In the genomic region with DNA sequence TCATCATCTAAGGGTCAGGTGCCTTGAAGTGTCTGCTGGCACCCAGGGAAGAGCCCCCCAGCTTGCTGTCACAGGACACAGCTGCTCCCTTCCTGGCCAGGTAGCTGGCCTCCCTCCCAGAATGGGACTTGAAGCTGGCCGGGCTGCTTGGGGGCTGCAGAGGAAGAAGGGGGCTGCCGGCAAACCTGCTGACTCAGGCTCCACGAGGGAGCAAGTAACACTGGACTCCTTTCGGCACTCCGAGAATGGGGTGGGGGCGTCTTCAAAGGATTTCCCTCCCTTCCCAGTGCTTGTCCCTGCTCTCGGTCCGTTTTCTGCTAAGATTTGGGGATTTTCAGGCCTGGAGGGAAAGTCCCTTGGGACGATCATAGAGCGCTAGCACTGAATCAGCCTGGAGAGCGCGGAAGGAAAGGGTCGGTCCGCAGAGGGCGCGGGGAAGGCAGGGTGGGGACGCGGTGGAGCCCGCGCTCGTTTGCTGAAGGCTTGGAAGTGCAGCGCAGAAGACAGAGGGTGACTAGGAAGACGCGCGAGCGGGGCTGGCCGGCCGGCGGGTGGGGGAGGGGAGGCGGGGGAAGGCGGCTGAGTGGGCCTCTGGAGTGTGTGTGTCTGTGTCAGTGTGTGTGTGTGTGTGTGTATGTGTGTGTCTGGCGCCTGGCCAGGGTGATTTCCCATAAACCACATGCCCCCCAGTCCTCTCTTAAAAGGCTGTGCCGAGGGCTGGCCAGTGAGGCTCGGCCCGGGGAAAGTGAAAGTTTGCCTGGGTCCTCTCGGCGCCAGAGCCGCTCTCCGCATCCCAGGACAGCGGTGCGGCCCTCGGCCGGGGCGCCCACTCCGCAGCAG, we compare ENCODE assay signal across 8 cellular contexts. TPM values are rescaled to one million over a fixed set of nuclear protein-coding genes. Genes with fewer than 3 reads are reported as not detected.
DNase-seq lines count a peak whose midpoint lies in the region; TF ChIP-seq lines count a peak whose summit lies in the region.

A gene with protein sequence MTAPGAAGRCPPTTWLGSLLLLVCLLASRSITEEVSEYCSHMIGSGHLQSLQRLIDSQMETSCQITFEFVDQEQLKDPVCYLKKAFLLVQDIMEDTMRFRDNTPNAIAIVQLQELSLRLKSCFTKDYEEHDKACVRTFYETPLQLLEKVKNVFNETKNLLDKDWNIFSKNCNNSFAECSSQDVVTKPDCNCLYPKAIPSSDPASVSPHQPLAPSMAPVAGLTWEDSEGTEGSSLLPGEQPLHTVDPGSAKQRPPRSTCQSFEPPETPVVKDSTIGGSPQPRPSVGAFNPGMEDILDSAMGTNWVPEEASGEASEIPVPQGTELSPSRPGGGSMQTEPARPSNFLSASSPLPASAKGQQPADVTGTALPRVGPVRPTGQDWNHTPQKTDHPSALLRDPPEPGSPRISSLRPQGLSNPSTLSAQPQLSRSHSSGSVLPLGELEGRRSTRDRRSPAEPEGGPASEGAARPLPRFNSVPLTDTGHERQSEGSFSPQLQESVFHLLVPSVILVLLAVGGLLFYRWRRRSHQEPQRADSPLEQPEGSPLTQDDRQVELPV (plus strand): TSS at position 727 of the 840 bp plus-strand sequence. CDS start 175 bp downstream, outside the sequence.

- H3K79me1 ChIP-seq in neuronal stem cell (ENCODE audit: low read depth, low read length), result peaks cover 3% of the 10 kb centered on the region

- POLR2A ChIA-PET in BJ (lab: Charles Lee) (no interaction called here), SK-N-SH (lab: Yijun Ruan, JAX) (no interaction called here)

- H3K4me2 ChIP-seq in SK-N-SH (peak within 1 kb of the TSS; percentile 99), neuronal stem cell (ENCODE audit: insufficient read depth, low read length, poor library complexity, severe bottlenecking) (peak within 1 kb of the TSS; percentile 82)

- peak within 1 kb of the TSS; percentile 95 for H3K14ac ChIP-seq in neuronal stem cell (ENCODE audit: low read length)

- no peaks in the 10 kb centered on the region for H3K9me3 ChIP-seq in SK-N-SH
- H3K9me3 ChIP-seq in neuronal stem cell (replicated peaks in 1 of 2; ENCODE audit: control insufficient read depth in 2 of 2, insufficient read depth in 1 of 2, low read depth in 1 of 2, low read length in 2 of 2), result no peaks in the 10 kb centered on the region

- peak within 1 kb of the TSS; percentile 13 for H3K4ac ChIP-seq in neuronal stem cell (ENCODE audit: low read length)

- no peak within 1 kb of the TSS for H4K8ac ChIP-seq in neuronal stem cell (ENCODE audit: low read depth, low read length)

- peak within 1 kb of the TSS; percentile 58 for H3K23ac ChIP-seq in neuronal stem cell (ENCODE audit: low read depth, low read length, poor library complexity)

- H3K4me1 ChIP-seq in SK-N-SH (ENCODE audit: control insufficient read depth in 1 of 2, insufficient read depth in 2 of 2, low read depth in 1 of 2, low read length in 1 of 2), result peaks cover 8 to 36% of the 10 kb centered on the region in 2 experiments; a peak in 2 of 4 replicates
- peaks cover 17 to 20% of the 10 kb centered on the region in 2 donors for H3K4me1 ChIP-seq in neuronal stem cell (ENCODE audit: control insufficient read depth in 2 of 2, insufficient read depth in 1 of 2, low read depth in 1 of 2, low read length in 2 of 2)

- TF ChIP-seq RAD21 in SK-N-SH (IDR thresholded peaks at IDR 0.05; ENCODE audit: low read length), result no peak

- TF ChIP-seq CTCF in BJ (IDR thresholded peaks at IDR 0.05; ENCODE audit: insufficient read depth, low read depth, low read length) (no peak), SK-N-SH (IDR thresholded peaks at IDR 0.05) (no peak)

- 0 out of 4 replicates have a peak, but pooled peaks of 1 of the 2 experiments have one; percentile 4 for TF ChIP-seq EP300 in SK-N-SH (IDR thresholded peaks at IDR 0.05; ENCODE audit: borderline replicate concordance in 1 of 2, low read depth in 1 of 2, low read length in 1 of 2)

- peak within 1 kb of the TSS; percentile 19 for H2BK5ac ChIP-seq in neuronal stem cell (ENCODE audit: low read length)

- peak within 1 kb of the TSS; percentile 61 for H2BK12ac ChIP-seq in neuronal stem cell (ENCODE audit: low read length)

- H2AFZ ChIP-seq in SK-N-SH (ENCODE audit: low read depth) (peak within 1 kb of the TSS; percentile 91), neuronal stem cell (ENCODE audit: low read length) (peak within 1 kb of the TSS; percentile 96)

- CTCF ChIA-PET in BJ (lab: Yijun Ruan, JAX), result interaction anchor here (1.6 to 3.0 kb wide), 4 partner anchors 8 to 133 kb away, joined by 3 to 25 read pairs (median 8); a partner anchor contains a TSS
- CTCF ChIA-PET in SK-N-SH (lab: Yijun Ruan, JAX), result interaction anchor here (1.1 kb wide), 1 partner anchor 21 kb away, joined by 3 read pairs; no protein-coding TSS in a partner anchor

- H2BK120ac ChIP-seq in neuronal stem cell (ENCODE audit: low read depth, low read length), result no peak within 1 kb of the TSS

- peaks cover 35% of the 10 kb centered on the region for H3K79me2 ChIP-seq in SK-N-SH (ENCODE audit: insufficient read depth)

- H3K9ac ChIP-seq in SK-N-SH (peak within 1 kb of the TSS; percentile 76), neuronal stem cell (ENCODE audit: low read depth, low read length, poor library complexity) (peak within 1 kb of the TSS; percentile 95)

- H3K27ac Mint-ChIP-seq in activated naive CD4-positive, alpha-beta T cell treated with anti-CD3 and anti-CD28 coated beads, Interleukin-2, amount 50 U/mL, for 24 hours, result peak within 1 kb of the TSS; percentile 92

- peaks cover 3% of the 10 kb centered on the region for H3K36me3 Mint-ChIP-seq in activated naive CD4-positive, alpha-beta T cell treated with anti-CD3 and anti-CD28 coated beads, Interleukin-2, amount 50 U/mL, for 24 hours

- no peaks in the 10 kb centered on the region for H3K9me3 Mint-ChIP-seq in activated naive CD4-positive, alpha-beta T cell treated with anti-CD3 and anti-CD28 coated beads, Interleukin-2, amount 50 U/mL, for 24 hours

- no peaks in the 10 kb centered on the region for H3K9me2 ChIP-seq in SK-N-SH

- H3K4me3 Mint-ChIP-seq in activated naive CD4-positive, alpha-beta T cell treated with anti-CD3 and anti-CD28 coated beads, Interleukin-2, amount 50 U/mL, for 24 hours, result peak within 1 kb of the TSS; percentile 90

- peak within 1 kb of the TSS; percentile 90 for H2BK15ac ChIP-seq in neuronal stem cell (ENCODE audit: low read length)

- H3K27ac ChIP-seq in SK-N-SH (ENCODE audit: low read depth in 2 of 2, low read length in 1 of 2) (peak within 1 kb of the TSS; percentile 28 to 43; a peak in 2 of 4 replicates), neuronal stem cell (replicated peaks; ENCODE audit: low read length) (no peak within 1 kb of the TSS), substantia nigra (ENCODE audit: low read depth, low read length, poor library complexity, severe bottlenecking) (peak within 1 kb of the TSS; percentile 90)

- H3K36me3 ChIP-seq in BJ (ENCODE audit: control insufficient read depth, insufficient read depth, low read length) (peaks cover under 1% of the 10 kb centered on the region), H7 (replicated peaks; ENCODE audit: control insufficient read depth, insufficient read depth, low read length) (no peaks in the 10 kb centered on the region), SK-N-SH (replicated peaks in 1 of 2; ENCODE audit: control insufficient read depth in 1 of 2, insufficient read depth in 2 of 2, low read length in 1 of 2) (no peaks in the 10 kb centered on the region), neuronal stem cell (replicated peaks in 1 of 2; ENCODE audit: control insufficient read depth in 2 of 2, insufficient read depth in 2 of 2, low read length in 2 of 2) (peaks cover 0 to 17% of the 10 kb centered on the region in 2 donors)

- peak within 1 kb of the TSS; percentile 89 for H3K4me3 ChIP-seq in BJ (ENCODE audit: low read depth, low read length)
- H3K4me3 ChIP-seq in H7 (ENCODE audit: insufficient read depth, low read depth, low read length), result peak within 1 kb of the TSS; percentile 59
- peak within 1 kb of the TSS; percentile 71 to 91 for H3K4me3 ChIP-seq in SK-N-SH (ENCODE audit: low read depth in 2 of 2, low read length in 1 of 2)
- peak within 1 kb of the TSS; percentile 86 to 91 for H3K4me3 ChIP-seq in neuronal stem cell (ENCODE audit: low read length in 2 of 2)

- WGBS in SK-N-SH (ENCODE audit: low lambda C conversion rate), result 2% methylated on average over 23 of the region's 45 CpGs
- no CpG with 5 or more reads among the region's 45 CpGs for WGBS in neuronal stem cell (ENCODE audit: extremely low coverage in 2 of 2, insufficient read length in 2 of 2, insufficient replicate concordance in 1 of 2), 2 donors

- H3K27me3 ChIP-seq in BJ (ENCODE audit: control insufficient read depth, insufficient read depth, low read length), result no peaks in the 10 kb centered on the region
- H3K27me3 ChIP-seq in H7 (ENCODE audit: control insufficient read depth, insufficient read depth, low read length), result peaks cover 42% of the 10 kb centered on the region
- H3K27me3 ChIP-seq in SK-N-SH (ENCODE audit: insufficient read depth), result no peaks in the 10 kb centered on the region
- peaks cover 0 to 21% (median 5%) of the 10 kb centered on the region in 3 experiments for H3K27me3 ChIP-seq in neuronal stem cell (ENCODE audit: control insufficient read depth in 3 of 3, insufficient read depth in 3 of 3, low read depth in 1 of 3, low read length in 3 of 3)

- H3K4me1 Mint-ChIP-seq in activated naive CD4-positive, alpha-beta T cell treated with anti-CD3 and anti-CD28 coated beads, Interleukin-2, amount 50 U/mL, for 24 hours, result peaks cover 61% of the 10 kb centered on the region

- H4K20me1 ChIP-seq in SK-N-SH (ENCODE audit: insufficient read depth), result peaks cover 14% of the 10 kb centered on the region; the same call in 1 of the 2 replicates

- peak within 1 kb of the TSS; percentile 85 for H2AK5ac ChIP-seq in neuronal stem cell (ENCODE audit: low read depth, low read length)

- H3K27me3 Mint-ChIP-seq in activated naive CD4-positive, alpha-beta T cell treated with anti-CD3 and anti-CD28 coated beads, Interleukin-2, amount 50 U/mL, for 24 hours, result no peaks in the 10 kb centered on the region

- no peak within 1 kb of the TSS for H4K91ac ChIP-seq in neuronal stem cell (ENCODE audit: low read depth, low read length, poor library complexity)

- DNase-seq in BJ (ENCODE audit: low read depth) (no peak), H7 (peak; percentile 91), SK-N-SH (peak; percentile 87), germinal center (ENCODE audit: low spot score) (peak; percentile 19), neuronal stem cell (ENCODE audit: low spot score) (peak; percentile 70), substantia nigra (lab: John Stamatoyannopoulos, UW) (peak in 48 of 49 donors; percentile 23 to 91 (median 76)), SKM-1 treated with dmso at 0.1 percent for 144 hours (lab: John Stamatoyannopoulos, UW; ENCODE audit: unreplicated experiment) (no peak)

- no peaks in the 10 kb centered on the region for H3F3A ChIP-seq in SK-N-SH (replicated peaks; ENCODE audit: insufficient read depth)

- H3K18ac ChIP-seq in neuronal stem cell (ENCODE audit: low read length), result peak within 1 kb of the TSS; percentile 91

RNA-seq across cellular contexts. Expression of the gene that starts here (rescaled TPM):
- polyA plus RNA-seq in BJ (2011; rRNA removed) (40.4 and 48.4 TPM in 2 replicates), SK-N-SH (2012; rRNA removed) (25.3 and 31.9 TPM in 2 replicates)
- polyA minus RNA-seq in BJ (2011; rRNA and poly(A)+ RNA removed), result 20.1 and 22.3 TPM in 2 replicates
- total RNA-seq in H7 (2014; rRNA removed; shearing (Covaris generic)), result 5.5 and 6.9 TPM in 2 replicates
- 20.4 and 32.3 TPM in 2 replicates for polyA plus RNA-seq in SK-N-SH (2012; cell fraction: cytosol; rRNA removed)
- 48.4 and 52.0 TPM in 2 replicates for polyA plus RNA-seq in SK-N-SH (2012; cell fraction: nucleus; rRNA removed)
- polyA plus RNA-seq in neuronal stem cell (2013, experiment 1 of 2), result 4.5 TPM
- polyA plus RNA-seq in neuronal stem cell (2013, experiment 2 of 2), result 4.4 TPM

Comparison
In these comparisons a context has a peak if more than half of its experiments do, and no peak if none do; other contexts are left out.
1. DNase-seq: peak in H7 (single experiment), SK-N-SH (single experiment), germinal center (single experiment), neuronal stem cell (single experiment) and substantia nigra (48 of 49); none in BJ (single experiment) and SKM-1 treated with dmso at 0.1 percent for 144 hours (single experiment).
2. Peak in every context shown above with its lines, with median percentiles within 50 percentile points of each other: H3K4me3 ChIP-seq.